In genomic region chr7:154867068-154867467, GRCh38 we compare ENCODE assay signal across 16 cellular contexts.
DNase-seq lines count a peak whose midpoint lies in the region; ATAC-seq, FAIRE-seq and TF ChIP-seq lines count a peak whose summit lies in the region.
"Had no signal": no experiment of that assay in that cellular context is flagged by ENCODE, and none has a peak within 500 bp of the region (broad histone marks: within the 10 kb centered on the region; RNA-seq: fewer than 3 reads in every experiment).

No MANE protein-coding gene starts in this region.

- TF ChIP-seq POLR2A in NB4 (IDR thresholded peaks at IDR 0.05; ENCODE audit: extremely low read depth, insufficient read length) (no peak), GM18505 (IDR thresholded peaks at IDR 0.05; ENCODE audit: borderline replicate concordance, extremely low read depth, insufficient read depth, insufficient read length) (no peak)

- peak; percentile 82 for FAIRE-seq in GM18507 (lab: Jason Lieb, UNC)
- FAIRE-seq: HepG2 had no signal

- in situ Hi-C loops in GM13977 (cut with MboI; ENCODE audit: low pct_unique_long_range_greater_than_20kb, low sequenced_read_pairs, unreplicated experiment) = no loop called here

- TF ChIP-seq CTCF in NB4 (IDR thresholded peaks at IDR 0.05; ENCODE audit: low read depth, low read length) (no peak), GM13977 (IDR thresholded peaks at IDR 0.05; ENCODE audit: extremely low read depth, insufficient read depth, missing control alignments) (no peak)

- DNase-seq in GM18507 (ENCODE audit: extremely low spot score, insufficient read length, low read depth) = no peak
- peak; percentile 57 for DNase-seq in NB4 (ENCODE audit: low read depth)
- no peak for DNase-seq in inferior parietal cortex (ENCODE audit: extremely low spot score)
- no peak for DNase-seq in hepatic stellate cell (ENCODE audit: low spot score)
- no peak for DNase-seq in GM13977 (ENCODE audit: low spot score)
- DNase-seq: activated CD8-positive, alpha-beta memory T cell treated with anti-CD3 and anti-CD28 coated beads, Interleukin-2, amount 10 ng/mL, durations not matched to agents 7 days and 5 days; activated naive CD8-positive, alpha-beta T cell treated with anti-CD3 and anti-CD28 coated beads for 36 hours; Calu3; central memory CD4-positive, alpha-beta T cell; MV-4-11; transverse colon; WERI-Rb-1 had no signal

- no peak overlapping the region for H3K4me3 ChIP-seq in NB4 (ENCODE audit: low read depth, low read length)
- H3K4me3 ChIP-seq: transverse colon had no signal

- peak; percentile 67 for ATAC-seq in GM19438 (IDR thresholded peaks at IDR 0.05; ENCODE audit: low read depth, unreplicated experiment)
- ATAC-seq in HG02763 (IDR thresholded peaks at IDR 0.05; ENCODE audit: unreplicated experiment) = peak; percentile 43
- no peak for ATAC-seq in GM18505 (IDR thresholded peaks at IDR 0.05; ENCODE audit: unreplicated experiment)
- ATAC-seq: activated CD8-positive, alpha-beta memory T cell treated with anti-CD3 and anti-CD28 coated beads, Interleukin-2, amount 10 ng/mL, durations not matched to agents 7 days and 5 days; HepG2 had no signal
